ENCODE assay signal across 12 cellular contexts in genomic region chr21:41507521-41508414, GRCh38. TPM values are rescaled to one million over a fixed set of nuclear protein-coding genes. Genes with fewer than 3 reads are reported as not detected.
DNase-seq lines count a peak whose midpoint lies in the region; ATAC-seq and TF ChIP-seq lines count a peak whose summit lies in the region.
"Had no signal": no experiment of that assay in that cellular context is flagged by ENCODE, and none has a peak within 500 bp of the region (broad histone marks: within the 10 kb centered on the region; RNA-seq: fewer than 3 reads in every experiment).

TMPRSS2 (minus strand) TSS chr21:41508158; CDS start chr21:41498133, 10,025 bp downstream.

- H3F3A ChIP-seq in PC-3 (ENCODE audit: low read length, unreplicated experiment): no peaks in the 10 kb centered on the region

- peak within 1 kb of the TSS; percentile 83 for H3K4me3 ChIP-seq in PC-3 (ENCODE audit: low read length)

- H3K4me2 ChIP-seq in PC-3 (ENCODE audit: low read length): peak within 1 kb of the TSS; percentile 96

- no peak within 1 kb of the TSS for H3K27ac Mint-ChIP-seq in nephron progenitor cell
- no peak within 1 kb of the TSS for H3K27ac Mint-ChIP-seq in CD4-positive, alpha-beta T cell
- H3K27ac Mint-ChIP-seq: natural killer cell treated with Interleukin-12 subunit alpha and Interleukin-12 subunit beta and Interleukin-15 and Interleukin-18, amount 100 ng/mL, for 72 hours had no signal

- peaks cover 8% of the 10 kb centered on the region for H3K79me2 ChIP-seq in PC-3 (ENCODE audit: low read length)

- POLR2A ChIA-PET in PC-3 (lab: Charles Lee; ENCODE audit: unreplicated experiment): interaction anchor here (0.6 to 1.0 kb wide), 4 partner anchors 27 to 75 kb away, joined by 4 to 8 read pairs (median 6); no protein-coding TSS in a partner anchor
- POLR2A ChIA-PET in CD4-positive, alpha-beta T cell (lab: Charles Lee): no interaction called here

- H3K9ac ChIP-seq in PC-3 (ENCODE audit: low read length): peak within 1 kb of the TSS; percentile 61

- H3K27me3 Mint-ChIP-seq in nephron progenitor cell (ENCODE audit: low read depth, poor library complexity): peaks cover 70% of the 10 kb centered on the region
- H3K27me3 Mint-ChIP-seq in CD4-positive, alpha-beta T cell: peaks cover 55% of the 10 kb centered on the region

- H3K36me3 Mint-ChIP-seq in nephron progenitor cell (ENCODE audit: low read depth): no peaks in the 10 kb centered on the region
- no peaks in the 10 kb centered on the region for H3K36me3 Mint-ChIP-seq in CD4-positive, alpha-beta T cell (ENCODE audit: low read depth)
- H3K36me3 Mint-ChIP-seq: natural killer cell treated with Interleukin-12 subunit alpha and Interleukin-12 subunit beta and Interleukin-15 and Interleukin-18, amount 100 ng/mL, for 72 hours had no signal

- peak within 1 kb of the TSS; percentile 76 for H3K4me3 Mint-ChIP-seq in nephron progenitor cell
- H3K4me3 Mint-ChIP-seq in CD4-positive, alpha-beta T cell: no peak within 1 kb of the TSS
- H3K4me3 Mint-ChIP-seq: natural killer cell treated with Interleukin-12 subunit alpha and Interleukin-12 subunit beta and Interleukin-15 and Interleukin-18, amount 100 ng/mL, for 72 hours had no signal

- TF ChIP-seq CTCF in C4-2B (conservative IDR thresholded peaks at IDR 0.05): no peak
- no peak for TF ChIP-seq CTCF in PC-3 (conservative IDR thresholded peaks at IDR 0.05; ENCODE audit: low read depth, low read length)
- no peak for TF ChIP-seq CTCF in nephron progenitor cell (IDR thresholded peaks at IDR 0.05)
- no peak for TF ChIP-seq CTCF in CD4-positive, alpha-beta T cell (IDR thresholded peaks at IDR 0.05)

- H4K20me1 ChIP-seq in PC-3 (ENCODE audit: low read length): no peaks in the 10 kb centered on the region

- H3K9me3 Mint-ChIP-seq in nephron progenitor cell: no peaks in the 10 kb centered on the region
- no peaks in the 10 kb centered on the region for H3K9me3 Mint-ChIP-seq in CD4-positive, alpha-beta T cell
- H3K9me3 Mint-ChIP-seq: natural killer cell treated with Interleukin-12 subunit alpha and Interleukin-12 subunit beta and Interleukin-15 and Interleukin-18, amount 100 ng/mL, for 72 hours had no signal

- peaks cover 26% of the 10 kb centered on the region for H3K4me1 Mint-ChIP-seq in nephron progenitor cell
- peaks cover 5% of the 10 kb centered on the region for H3K4me1 Mint-ChIP-seq in CD4-positive, alpha-beta T cell (ENCODE audit: low read depth)

- in situ Hi-C loops in KBM-7 (cut with MboI; ENCODE audit: low pct_unique_long_range_greater_than_20kb, low sequenced_read_pairs): no loop called here

- no peaks in the 10 kb centered on the region for H3K36me3 ChIP-seq in PC-3 (ENCODE audit: low read depth, low read length)

- H3K27me3 ChIP-seq in PC-3 (ENCODE audit: low read length): no peaks in the 10 kb centered on the region
- H3K27me3 ChIP-seq in CD4-positive, alpha-beta T cell (ENCODE audit: control insufficient read depth, insufficient read depth, low read length): peaks cover 44% of the 10 kb centered on the region

- peak; percentile 68 for DNase-seq in PC-3
- no peak for DNase-seq in left cardiac atrium
- peak; percentile 65 for DNase-seq in nephron progenitor cell
- DNase-seq in NAMALWA (ENCODE audit: low spot score): no peak
- no peak for DNase-seq in KBM-7
- DNase-seq in CD4-positive, alpha-beta T cell: no peak
- DNase-seq in NCI-H187 treated with DMSO at 0.1 percent for 48 hours (lab: John Stamatoyannopoulos, UW): no peak
- DNase-seq: C1 segment of cervical spinal cord; effector CD4-positive, alpha-beta T cell had no signal

- no peaks in the 10 kb centered on the region for H3K9me2 ChIP-seq in PC-3 (replicated peaks; ENCODE audit: low read length)

- BruUV-seq in PC-3 (replicated peaks; lab: Mats Ljungman, UMichigan): no TSS peak

- CTCF ChIA-PET in PC-3 (lab: Charles Lee): interaction anchor here (1.0 to 1.8 kb wide), 3 partner anchors 73 to 105 kb away, joined by 3 to 7 read pairs (median 4); no protein-coding TSS in a partner anchor
- CTCF ChIA-PET in CD4-positive, alpha-beta T cell (lab: Charles Lee): no interaction called here

- intact Hi-C loops in PC-3 (cut with micrococcal nuclease) (loop anchor here (1.0 to 10.0 kb wide), 3 partner anchors 73 to 260 kb away; partner anchors contain the start of gene RIPK4), left cardiac atrium (cut with DNase I) (no loop called here)
- intact Hi-C loops in CD4-positive, alpha-beta T cell (cut with DNase I, micrococcal nuclease): no loop called here

- H3K27ac ChIP-seq in C4-2B: peak within 1 kb of the TSS; percentile 99
- H3K27ac ChIP-seq in PC-3 (ENCODE audit: low read length): peak within 1 kb of the TSS; percentile 12; the same call in 1 of the 2 replicates
- H3K27ac ChIP-seq in CD4-positive, alpha-beta T cell (ENCODE audit: low read depth, low read length): no peak within 1 kb of the TSS

- peak within 1 kb of the TSS; percentile 83 for H2AFZ ChIP-seq in PC-3 (ENCODE audit: low read length)

- ATAC-seq in PC-3 (peak; percentile 80), left cardiac atrium (peak; percentile 34 to 49)
- ATAC-seq in CD4-positive, alpha-beta T cell (ENCODE audit: poor library complexity): no peak
- ATAC-seq: natural killer cell treated with Interleukin-12 subunit alpha and Interleukin-12 subunit beta and Interleukin-15 and Interleukin-18, amount 100 ng/mL, for 72 hours had no signal

- H3K4me1 ChIP-seq in PC-3 (ENCODE audit: insufficient read depth, low read length): peaks cover 23% of the 10 kb centered on the region

- H3K9me3 ChIP-seq in PC-3 (ENCODE audit: low read length): no peaks in the 10 kb centered on the region
- no peaks in the 10 kb centered on the region for H3K9me3 ChIP-seq in CD4-positive, alpha-beta T cell (ENCODE audit: control insufficient read depth, low read length)

RNA-seq across cellular contexts. Expression of gene TMPRSS2, which starts in this region (rescaled TPM):
- total RNA-seq in PC-3 (2014; rRNA removed) (9.3 and 15.8 TPM in 2 replicates), left cardiac atrium (not detected)
- not detected for total RNA-seq in CD4-positive, alpha-beta T cell
- total RNA-seq: LHCN-M2; natural killer cell treated with Interleukin-12 subunit alpha and Interleukin-12 subunit beta and Interleukin-15 and Interleukin-18, amount 100 ng/mL, for 72 hours had no signal

Comparison
In these comparisons a context has a peak if more than half of its experiments do, and no peak if none do; other contexts are left out.
1. Peak in ATAC-seq in left cardiac atrium; RNA of the gene not detected or under 1 TPM.
2. DNase-seq: peak in PC-3 (single experiment) and nephron progenitor cell (single experiment); none in left cardiac atrium (single experiment), NAMALWA (single experiment), KBM-7 (single experiment), CD4-positive, alpha-beta T cell (0 of 10) and NCI-H187 treated with DMSO at 0.1 percent for 48 hours (single experiment).